Comparison of ENCODE assay signal across 28 cellular contexts in genomic region chr16:20818929-20819585, GRCh38. TPM values are rescaled to one million over a fixed set of nuclear protein-coding genes. Genes with fewer than 3 reads are reported as not detected.
"Had no signal": no experiment of that assay in that cellular context is flagged by ENCODE, and none has a peak within 500 bp of the region (broad histone marks: within the 10 kb centered on the region; RNA-seq: fewer than 3 reads in every experiment).

No MANE protein-coding gene starts in this region.

- H3K27ac ChIP-seq: epithelial cell of prostate, esophagus squamous epithelium, gastrocnemius medialis, heart right ventricle, left lung, lower lobe of right lung had no signal

- H3K36me3 ChIP-seq: gastrocnemius medialis had no signal

- H3K27me3 ChIP-seq: esophagus squamous epithelium, gastrocnemius medialis, heart right ventricle, left lung had no signal

- ATAC-seq: effector memory CD8-positive, alpha-beta T cell; esophagus mucosa; gastrocnemius medialis; heart right ventricle; left cardiac atrium; left lung; left ventricle myocardium superior; lower lobe of right lung; mucosa of descending colon; naive thymus-derived CD8-positive, alpha-beta T cell had no signal

- H3K9me3 ChIP-seq: esophagus squamous epithelium, gastrocnemius medialis, heart right ventricle, left lung, lower lobe of right lung, mucosa of descending colon had no signal

- H3K4me3 ChIP-seq: esophagus squamous epithelium, gastrocnemius medialis, heart right ventricle, left lung, lower lobe of right lung, mucosa of descending colon had no signal

- DNase-seq: cortex of kidney; effector CD8-positive, alpha-beta T cell; effector memory CD8-positive, alpha-beta T cell; endodermal cell; erythroblast; esophagus squamous epithelium; foreskin fibroblast; foreskin melanocyte; gastrocnemius medialis; glutamatergic neuron; head of caudate nucleus; heart right ventricle; hippocampal formation; left cardiac atrium; left lung; left ventricle myocardium superior; lower lobe of right lung; mesenchymal stem cell; mucosa of descending colon; naive B cell; naive thymus-derived CD8-positive, alpha-beta T cell had no signal

- FAIRE-seq: endometrium, islet of Langerhans, keratinocyte had no signal

- H3K4me1 ChIP-seq: esophagus squamous epithelium, gastrocnemius medialis, left lung, lower lobe of right lung had no signal

RNA-seq across cellular contexts. Expression of gene ACSM3, which starts 55.2 kb away (rescaled TPM):
- total RNA-seq: lung microvascular endothelial cell, myocyte had no signal
